Comparison of ENCODE assay signal across 8 cellular contexts in genomic region chr15:89206908-89207331, GRCh38. TPM values are rescaled to one million over a fixed set of nuclear protein-coding genes. Genes with fewer than 3 reads are reported as not detected.
DNase-seq lines count a peak whose midpoint lies in the region; ATAC-seq, FAIRE-seq and TF ChIP-seq lines count a peak whose summit lies in the region.

No MANE protein-coding gene starts in this region.

- H3K9ac ChIP-seq in fibroblast of lung (ENCODE audit: insufficient read depth, low read length) = no peak overlapping the region

- no peaks in the 10 kb centered on the region for H3K36me3 ChIP-seq in BE2C
- no peaks in the 10 kb centered on the region for H3K36me3 ChIP-seq in fibroblast of lung (ENCODE audit: control insufficient read depth, insufficient read depth, low read length)

- peak; percentile 76 for ATAC-seq in GM19372 (IDR thresholded peaks at IDR 0.05; ENCODE audit: low read depth, unreplicated experiment)

- TF ChIP-seq CTCF in BE2C (IDR thresholded peaks at IDR 0.05; ENCODE audit: low read depth, low read length) (peak; percentile 92), fibroblast of lung (conservative IDR thresholded peaks at IDR 0.05 in 1 of 2, IDR thresholded peaks at IDR 0.05 in 1 of 2; ENCODE audit: low read depth in 1 of 2, low read length in 2 of 2) (peak; percentile 88 to 99), nephron progenitor cell (IDR thresholded peaks at IDR 0.05) (peak; percentile 97)

- no peaks in the 10 kb centered on the region for H4K20me1 ChIP-seq in fibroblast of lung (ENCODE audit: control insufficient read depth, extremely low read depth, insufficient read depth, low read length)

- no peak overlapping the region for H3K27ac ChIP-seq in fibroblast of lung (ENCODE audit: insufficient read depth, low read length)

- H3K27me3 Mint-ChIP-seq in nephron progenitor cell (ENCODE audit: low read depth, poor library complexity) = peaks cover 3% of the 10 kb centered on the region

- no peaks in the 10 kb centered on the region for H3K9me3 Mint-ChIP-seq in nephron progenitor cell

- H3K79me2 ChIP-seq in fibroblast of lung (ENCODE audit: control insufficient read depth, insufficient read depth, low read length) = no peaks in the 10 kb centered on the region

- H3K4me1 ChIP-seq in BE2C (no peaks in the 10 kb centered on the region), fibroblast of lung (ENCODE audit: control insufficient read depth, extremely low read depth, insufficient read depth, low read length) (no peaks in the 10 kb centered on the region)

- H3K27me3 ChIP-seq in BE2C (no peaks in the 10 kb centered on the region), fibroblast of lung (ENCODE audit: control insufficient read depth, insufficient read depth, low read length) (no peaks in the 10 kb centered on the region)

- H3K4me1 Mint-ChIP-seq in nephron progenitor cell = peaks cover 26% of the 10 kb centered on the region

- no peak for FAIRE-seq in RCC 7860 (lab: Jason Lieb, UNC)

- H3K36me3 Mint-ChIP-seq in nephron progenitor cell (ENCODE audit: low read depth) = no peaks in the 10 kb centered on the region

- DNase-seq in BE2C (peak; percentile 84), HS-5 (ENCODE audit: low read depth) (peak; percentile 9), RCC 7860 (ENCODE audit: low spot score) (peak; percentile 40), fibroblast of lung (ENCODE audit: low read depth in 2 of 2) (peak; percentile 50 to 61), nephron progenitor cell (peak; percentile 88)
- peak; percentile 88 for DNase-seq in activated T-cell treated with anti-CD3 and anti-CD28 coated beads, Interleukin-2, amount 50 U/mL, for 48 hours
- DNase-seq in stimulated activated naive CD4-positive, alpha-beta T cell treated with Interleukin-2 at 50 U/mL for 16 hours (lab: John Stamatoyannopoulos, UW) = peak; percentile 59

- H3K4me3 ChIP-seq in BE2C (ENCODE audit: low read depth, low read length) (peak overlapping the region; percentile 29), fibroblast of lung (replicated peaks in 1 of 4; ENCODE audit: control extremely low read depth in 1 of 4, insufficient read depth in 1 of 4, low read depth in 3 of 4, low read length in 4 of 4) (peak overlapping the region in 2 of 4 experiments; percentile 25 to 29)

- H3K27ac Mint-ChIP-seq in nephron progenitor cell = no peak overlapping the region

- peak overlapping the region; percentile 38 for H2AFZ ChIP-seq in fibroblast of lung (ENCODE audit: low read length)

- peak overlapping the region; percentile 88 for H3K4me2 ChIP-seq in fibroblast of lung (ENCODE audit: extremely low read depth, insufficient read depth, low read length)

- no peak overlapping the region for H3K4me3 Mint-ChIP-seq in nephron progenitor cell

- H3K9me3 ChIP-seq in BE2C (no peaks in the 10 kb centered on the region), fibroblast of lung (ENCODE audit: control insufficient read depth, insufficient read depth, low read depth, low read length) (no peaks in the 10 kb centered on the region)

RNA-seq across cellular contexts. Expression of gene RLBP1, which starts 14.5 kb away (rescaled TPM):
- not detected for polyA plus RNA-seq in BE2C (2012; ENCODE audit: insufficient read depth, insufficient read length, low read depth)
- not detected in 2 replicates for total RNA-seq in fibroblast of lung
- polyA plus RNA-seq in fibroblast of lung = not detected in 2 replicates
- polyA plus RNA-seq in fibroblast of lung (2012) = not detected in 2 replicates
- polyA minus RNA-seq in fibroblast of lung (ENCODE audit: low replicate concordance) = not detected in 2 replicates

RNA-seq across cellular contexts. Expression of gene FANCI, which starts 36.9 kb away (rescaled TPM):
- polyA plus RNA-seq in BE2C (2012; ENCODE audit: insufficient read depth, insufficient read length, low read depth) = 6.4 TPM
- 5.6 and 13.4 TPM in 2 replicates for total RNA-seq in fibroblast of lung
- polyA plus RNA-seq in fibroblast of lung = 12.6 and 36.3 TPM in 2 replicates
- 10.3 and 28.3 TPM in 2 replicates for polyA plus RNA-seq in fibroblast of lung (2012)
- 0.55 and 3.4 TPM in 2 replicates for polyA minus RNA-seq in fibroblast of lung (ENCODE audit: low replicate concordance)

Comparison
In these comparisons a context has a peak if more than half of its experiments do, and no peak if none do; other contexts are left out.
1. DNase-seq: peak in every context shown above with its lines; median percentile 88 in activated T-cell treated with anti-CD3 and anti-CD28 coated beads, Interleukin-2, amount 50 U/mL, for 48 hours; 88 in nephron progenitor cell; 84 in BE2C; 59 in stimulated activated naive CD4-positive, alpha-beta T cell treated with Interleukin-2 at 50 U/mL for 16 hours; 56 in fibroblast of lung; 40 in RCC 7860; 9 in HS-5.